ENCODE assay signal across 8 cellular contexts in the genomic region with DNA sequence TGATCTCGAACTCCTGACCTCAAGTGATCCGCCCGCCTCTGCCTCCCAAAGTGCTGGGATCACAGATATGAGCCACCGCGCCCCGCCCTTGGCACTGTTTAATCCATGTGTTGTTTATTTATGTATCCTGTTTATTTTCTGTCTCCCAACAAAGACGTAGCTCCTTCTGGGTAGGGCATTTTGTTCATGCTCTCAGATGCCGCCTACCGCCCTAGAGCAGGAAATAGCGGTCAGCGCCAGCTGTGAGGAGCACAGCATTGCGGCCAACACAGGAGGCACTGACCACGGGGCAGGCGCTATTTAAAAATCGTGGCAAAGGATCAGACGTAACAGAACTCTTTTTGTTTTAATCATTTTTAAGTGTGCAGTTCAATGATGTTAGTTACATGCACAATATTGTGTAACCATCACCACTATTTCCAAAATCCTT. TPM values are rescaled to one million over a fixed set of nuclear protein-coding genes. Genes with fewer than 3 reads are reported as not detected.
A peak's percentile ranks its signal among the peaks of the same experiment; 100 is the strongest.
DNase-seq lines count a peak whose midpoint lies in the region; ATAC-seq, FAIRE-seq and TF ChIP-seq lines count a peak whose summit lies in the region.
"Not testable (repeated sequence)": the region's sequence is repeated elsewhere in the genome, so short reads cannot be mapped to it uniquely, and the experiment has no call there.
"Had no signal": no experiment of that assay in that cellular context is flagged by ENCODE, and none has a peak within 500 bp of the region (broad histone marks: within the 10 kb centered on the region; RNA-seq: fewer than 3 reads in every experiment).

No MANE protein-coding gene starts in this region.

- not testable (repeated sequence) for H3K9me3 ChIP-seq in Panc1 (ENCODE audit: control insufficient read depth, insufficient read depth, low read depth, low read length)

- H3K4me3 ChIP-seq in Panc1 (ENCODE audit: low read depth in 2 of 2, low read length in 2 of 2), result peak overlapping the region; percentile 35 to 46

- in situ Hi-C loops in Panc1 (cut with HindIII; ENCODE audit: low pct_unique_long_range_greater_than_20kb, low sequenced_read_pairs), result not testable (repeated sequence)

- CTCF ChIA-PET in Panc1 (lab: Charles Lee), result interaction anchor here (0.5 to 1.4 kb wide), 5 partner anchors 18 to 542 kb away, joined by 3 to 5 read pairs (median 3); no protein-coding TSS in a partner anchor

- peak overlapping the region; percentile 77 for H3K27ac ChIP-seq in Panc1 (ENCODE audit: low read length)

- DNase-seq in GM12891 (ENCODE audit: insufficient read length, low spot score), result not testable (repeated sequence)
- DNase-seq in Panc1 (ENCODE audit: low read depth, low spot score) (peak; percentile 88), head of caudate nucleus (peak in 27 of 42 donors; percentile 22 to 70 (median 46)), non-pigmented ciliary epithelial cell (ENCODE audit: low read depth) (peak; percentile 8)
- DNase-seq in activated effector memory CD4-positive, alpha-beta T cell treated with anti-CD3 and anti-CD28 coated beads, Interleukin-2, amount 50 U/mL, for 16 hours, result peak; percentile 83

- H3K4me1 ChIP-seq in Panc1 (ENCODE audit: control insufficient read depth, insufficient read depth, low read length), result peaks cover 14% of the 10 kb centered on the region

- intact Hi-C loops in Panc1 (cut with micrococcal nuclease; ENCODE audit: unreplicated experiment); head of caudate nucleus (cut with DNase I): not testable (repeated sequence)

- POLR2A ChIA-PET in Panc1 (lab: Charles Lee), result not testable (repeated sequence)

- ATAC-seq in GM21825 (IDR thresholded peaks at IDR 0.05; ENCODE audit: unreplicated experiment) (peak; percentile 43), HG03521 (IDR thresholded peaks at IDR 0.05; ENCODE audit: unreplicated experiment) (peak; percentile 52), Panc1 (peak; percentile 95)

- not testable (repeated sequence) for FAIRE-seq in GM12891 (lab: Jason Lieb, UNC)

- TF ChIP-seq POLR2A in GM12891 (IDR thresholded peaks at IDR 0.05; ENCODE audit: low read depth, low read length), result not testable (repeated sequence)

- H3K27me3 ChIP-seq in Panc1 (ENCODE audit: control insufficient read depth, insufficient read depth, low read length), result not testable (repeated sequence)

- BruUV-seq in Panc1 (replicated peaks; lab: Mats Ljungman, UMichigan), result not testable (repeated sequence)

- not testable (repeated sequence) for TF ChIP-seq CTCF in Panc1 (IDR thresholded peaks at IDR 0.05)

- H3K36me3 ChIP-seq in Panc1 (ENCODE audit: control insufficient read depth, insufficient read depth, low read length), result not testable (repeated sequence)

TF ChIP-seq in GM12891, 5 proteins besides CTCF, POLR2A, EP300 and RAD21:
- 0 out of 2 replicates have a peak, but pooled peaks have one; percentile 13 for TF ChIP-seq POLR2AphosphoS5 (IDR thresholded peaks at IDR 0.05; ENCODE audit: low read depth, low read length)

RNA-seq across cellular contexts. Expression of gene NLRP6, which starts 9.5 kb away (rescaled TPM):
- polyA plus RNA-seq in GM12891 (2012; ENCODE audit: low read depth, missing spikeins), result 0.04 TPM
- total RNA-seq in Panc1 (2021; ENCODE audit: unreplicated experiment), result 0.59 TPM
- polyA plus RNA-seq in Panc1 (2012; ENCODE audit: insufficient read length), result 0.31 TPM
- total RNA-seq: bronchial epithelial cell had no signal

RNA-seq across cellular contexts. Expression of gene PGGHG, which starts 20.2 kb away (rescaled TPM):
- 19.3 TPM for polyA plus RNA-seq in GM12891 (2012; ENCODE audit: low read depth, missing spikeins)
- total RNA-seq in Panc1 (2021; ENCODE audit: unreplicated experiment), result 115 TPM
- polyA plus RNA-seq in Panc1 (2012; ENCODE audit: insufficient read length), result 129 TPM

RNA-seq across cellular contexts. Expression of gene IFITM5, which starts 30.6 kb away (rescaled TPM):
- not detected for polyA plus RNA-seq in GM12891 (2012; ENCODE audit: low read depth, missing spikeins)
- total RNA-seq in Panc1 (2021; ENCODE audit: unreplicated experiment), result not detected
- 0.30 TPM for polyA plus RNA-seq in Panc1 (2012; ENCODE audit: insufficient read length)
- total RNA-seq: bronchial epithelial cell had no signal

RNA-seq across cellular contexts. Expression of gene PSMD13, which starts 32.0 kb away (rescaled TPM):
- polyA plus RNA-seq in GM12891 (2012; ENCODE audit: low read depth, missing spikeins), result 125 TPM
- total RNA-seq in Panc1 (2021; ENCODE audit: unreplicated experiment), result 271 TPM
- 202 TPM for polyA plus RNA-seq in Panc1 (2012; ENCODE audit: insufficient read length)

RNA-seq across cellular contexts. Expression of gene SIRT3, which starts 32.6 kb away (rescaled TPM):
- 17.3 TPM for polyA plus RNA-seq in GM12891 (2012; ENCODE audit: low read depth, missing spikeins)
- 37.5 TPM for total RNA-seq in Panc1 (2021; ENCODE audit: unreplicated experiment)
- 56.2 TPM for polyA plus RNA-seq in Panc1 (2012; ENCODE audit: insufficient read length)

Comparison
In these comparisons a context has a peak if more than half of its experiments do, and no peak if none do; other contexts are left out.
1. ATAC-seq: peak in every context shown above with its lines; median percentile 95 in Panc1; 52 in HG03521; 43 in GM21825.